1 cellular context compared by ENCODE assay signal in genomic region chr16:85752511-85753420, GRCh38.
TF ChIP-seq lines count a peak whose summit lies in the region.

No MANE protein-coding gene starts in this region.

TF ChIP-seq in GM12878, 131 proteins besides CTCF, POLR2A, EP300 and RAD21 (continued from another document):
- TF ChIP-seq BCLAF1 (IDR thresholded peaks at IDR 0.05) (no peak), ZNF592 (IDR thresholded peaks at IDR 0.05) (no peak), MEF2B (IDR thresholded peaks at IDR 0.05; ENCODE audit: partially characterized antibody, poor library complexity, severe bottlenecking) (peak; percentile 30), EED (IDR thresholded peaks at IDR 0.05; ENCODE audit: low read depth) (0 out of 2 replicates have a peak, but pooled peaks have one; percentile 2), MEF2A (IDR thresholded peaks at IDR 0.05; ENCODE audit: insufficient read depth, low read depth, low read length) (no peak), TCF3 (IDR thresholded peaks at IDR 0.05; ENCODE audit: borderline replicate concordance, insufficient read depth, low read depth, low read length) (no peak), MLLT1 (IDR thresholded peaks at IDR 0.05) (no peak), E2F8 (IDR thresholded peaks at IDR 0.05; ENCODE audit: low read depth, partially characterized antibody) (no peak), FOXK2 (IDR thresholded peaks at IDR 0.05) (no peak), TBL1XR1 (IDR thresholded peaks at IDR 0.05; ENCODE audit: low read depth, low read length) (no peak), RUNX3 (IDR thresholded peaks at IDR 0.05; ENCODE audit: low read length) (no peak), BHLHE40 (IDR thresholded peaks at IDR 0.05; ENCODE audit: borderline replicate concordance in 1 of 2, low read depth in 2 of 2, low read length in 1 of 2) (no peak)
TF ChIP-seq in GM12878: peak in this region for 2.
